ENCODE assay signal across 8 cellular contexts in the genomic region with DNA sequence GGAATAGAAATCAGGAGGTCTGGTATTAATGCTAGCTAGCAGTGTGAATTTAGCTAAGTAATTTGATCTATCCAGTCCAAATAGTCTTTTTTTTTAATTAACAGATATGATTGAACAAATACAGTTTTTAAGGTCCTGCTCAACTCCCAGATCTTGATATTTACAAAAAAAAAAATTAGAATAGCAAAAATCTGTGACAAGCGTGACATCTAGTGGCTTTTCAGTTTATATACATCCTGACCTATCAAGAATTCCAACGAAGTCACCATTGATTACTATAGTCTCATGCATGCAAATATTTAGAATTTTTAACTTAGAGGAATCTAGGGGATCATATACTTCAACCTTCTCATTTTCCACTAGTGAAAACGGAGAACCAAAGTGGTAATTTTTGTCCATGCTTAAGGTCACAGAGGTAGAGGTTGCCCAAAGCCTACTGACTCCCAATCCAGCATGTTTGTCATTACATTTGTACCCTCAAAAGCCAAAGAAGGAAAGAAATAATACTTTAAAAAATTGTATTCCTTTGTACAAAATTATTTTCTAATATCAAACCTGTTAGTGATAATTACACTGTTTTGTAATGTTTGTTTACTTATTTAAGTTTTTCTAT. TPM values are rescaled to one million over a fixed set of nuclear protein-coding genes. Genes with fewer than 3 reads are reported as not detected.
A peak's percentile ranks its signal among the peaks of the same experiment; 100 is the strongest.
DNase-seq lines count a peak whose midpoint lies in the region; ATAC-seq and TF ChIP-seq lines count a peak whose summit lies in the region.

No MANE protein-coding gene starts in this region.

- H3K4me3 ChIP-seq in heart left ventricle (no peak overlapping the region), right atrium auricular region (no peak overlapping the region), fibroblast of lung (replicated peaks in 1 of 4; ENCODE audit: control extremely low read depth in 1 of 4, insufficient read depth in 1 of 4, low read depth in 3 of 4, low read length in 4 of 4) (no peak overlapping the region), tibial artery (no peak overlapping the region)

- TF ChIP-seq CTCF in heart left ventricle (IDR thresholded peaks at IDR 0.05) (peak; percentile 16 to 61 (median 48)), right atrium auricular region (IDR thresholded peaks at IDR 0.05) (peak in 1 of 2 donors; percentile 58), fibroblast of lung (conservative IDR thresholded peaks at IDR 0.05 in 1 of 2, IDR thresholded peaks at IDR 0.05 in 1 of 2; ENCODE audit: low read depth in 1 of 2, low read length in 2 of 2) (peak in 1 of 2 donors; percentile 32), tibial artery (IDR thresholded peaks at IDR 0.05) (peak; percentile 48 to 50)

- no peaks in the 10 kb centered on the region for H3K36me3 ChIP-seq in heart left ventricle
- H3K36me3 ChIP-seq in right atrium auricular region = no peaks in the 10 kb centered on the region
- no peaks in the 10 kb centered on the region for H3K36me3 ChIP-seq in fibroblast of lung (ENCODE audit: control insufficient read depth, insufficient read depth, low read length)
- no peaks in the 10 kb centered on the region for H3K36me3 ChIP-seq in tibial artery

- intact Hi-C loops in heart left ventricle (cut with DNase I) = loop anchor here in 3 of 10 donors (5.0 kb wide), 3 partner anchors 711 to 936 kb away; a partner anchor contains a TSS
- intact Hi-C loops in tibial artery (cut with DNase I; ENCODE audit: low total_unique reads) = loop anchor here (5.0 to 10.0 kb wide), 2 partner anchors 718 to 936 kb away; no protein-coding TSS in a partner anchor

- no peak overlapping the region for H3K4me2 ChIP-seq in fibroblast of lung (ENCODE audit: extremely low read depth, insufficient read depth, low read length)

- H3K9me3 ChIP-seq in heart left ventricle = no peaks in the 10 kb centered on the region
- H3K9me3 ChIP-seq in right atrium auricular region = no peaks in the 10 kb centered on the region
- no peaks in the 10 kb centered on the region for H3K9me3 ChIP-seq in fibroblast of lung (ENCODE audit: control insufficient read depth, insufficient read depth, low read depth, low read length)
- no peaks in the 10 kb centered on the region for H3K9me3 ChIP-seq in tibial artery

- WGBS in heart left ventricle, 4 donors = 6 to 21% (median 16%) methylated on average over 3 of the region's 3 CpGs

- TF ChIP-seq POLR2A in heart left ventricle (IDR thresholded peaks at IDR 0.05) = no peak

- H4K20me1 ChIP-seq in fibroblast of lung (ENCODE audit: control insufficient read depth, extremely low read depth, insufficient read depth, low read length) = no peaks in the 10 kb centered on the region

- H3K4me1 ChIP-seq in heart left ventricle (peaks cover 0 to 12% (median 3%) of the 10 kb centered on the region in 12 donors), right atrium auricular region (no peaks in the 10 kb centered on the region), fibroblast of lung (ENCODE audit: control insufficient read depth, extremely low read depth, insufficient read depth, low read length) (no peaks in the 10 kb centered on the region), tibial artery (no peaks in the 10 kb centered on the region)

- DNase-seq in heart left ventricle (no peak), right atrium auricular region (ENCODE audit: low spot score) (no peak), OCI-M1 (lab: John Stamatoyannopoulos, UW) (peak; percentile 59), fibroblast of lung (ENCODE audit: low read depth in 2 of 2) (peak; percentile 44 to 78), tibial artery (no peak), occipital lobe (lab: John Stamatoyannopoulos, UW) (no peak)

- H3K27ac ChIP-seq in heart left ventricle (no peak overlapping the region), right atrium auricular region (no peak overlapping the region), fibroblast of lung (ENCODE audit: insufficient read depth, low read length) (no peak overlapping the region), tibial artery (no peak overlapping the region)

- no peak overlapping the region for H3K9ac ChIP-seq in fibroblast of lung (ENCODE audit: insufficient read depth, low read length)

- H3K27me3 ChIP-seq in heart left ventricle (no peaks in the 10 kb centered on the region), right atrium auricular region (no peaks in the 10 kb centered on the region), fibroblast of lung (ENCODE audit: control insufficient read depth, insufficient read depth, low read length) (no peaks in the 10 kb centered on the region), tibial artery (no peaks in the 10 kb centered on the region)

- H2AFZ ChIP-seq in fibroblast of lung (ENCODE audit: low read length) = no peak overlapping the region

- peak in 1 of 4 donors; percentile 26 for ATAC-seq in heart left ventricle
- ATAC-seq in HG02678 (IDR thresholded peaks at IDR 0.05; ENCODE audit: unreplicated experiment) = no peak
- no peak for ATAC-seq in GM21367 (IDR thresholded peaks at IDR 0.05; ENCODE audit: unreplicated experiment)

- no peaks in the 10 kb centered on the region for H3K79me2 ChIP-seq in fibroblast of lung (ENCODE audit: control insufficient read depth, insufficient read depth, low read length)

RNA-seq across cellular contexts. Expression of a gene that starts 17.6 kb away (rescaled TPM):
- total RNA-seq in heart left ventricle (10 to 100 TPM; 58.1 to 79.7 (median 71.9) TPM), right atrium auricular region (10 to 100 TPM; 45.8 to 66.6 TPM), fibroblast of lung (285 and 368 TPM in 2 replicates), occipital lobe (83.3 TPM)
- polyA plus RNA-seq in heart left ventricle (10 to 100 TPM; 65.5 to 91.0 TPM), fibroblast of lung (130 and 159 TPM in 2 replicates)
- 114 and 141 TPM in 2 replicates for polyA plus RNA-seq in fibroblast of lung (2012)
- 57.1 and 70.8 TPM in 2 replicates for polyA minus RNA-seq in fibroblast of lung (ENCODE audit: low replicate concordance)

Comparison
In these comparisons a context has a peak if more than half of its experiments do, and no peak if none do; other contexts are left out.
1. DNase-seq: peak in OCI-M1 (single experiment) and fibroblast of lung (2 of 2); none in heart left ventricle (0 of 5), right atrium auricular region (single experiment), tibial artery (0 of 2) and occipital lobe (single experiment).